28 cellular contexts compared by ENCODE assay signal in the genomic region with DNA sequence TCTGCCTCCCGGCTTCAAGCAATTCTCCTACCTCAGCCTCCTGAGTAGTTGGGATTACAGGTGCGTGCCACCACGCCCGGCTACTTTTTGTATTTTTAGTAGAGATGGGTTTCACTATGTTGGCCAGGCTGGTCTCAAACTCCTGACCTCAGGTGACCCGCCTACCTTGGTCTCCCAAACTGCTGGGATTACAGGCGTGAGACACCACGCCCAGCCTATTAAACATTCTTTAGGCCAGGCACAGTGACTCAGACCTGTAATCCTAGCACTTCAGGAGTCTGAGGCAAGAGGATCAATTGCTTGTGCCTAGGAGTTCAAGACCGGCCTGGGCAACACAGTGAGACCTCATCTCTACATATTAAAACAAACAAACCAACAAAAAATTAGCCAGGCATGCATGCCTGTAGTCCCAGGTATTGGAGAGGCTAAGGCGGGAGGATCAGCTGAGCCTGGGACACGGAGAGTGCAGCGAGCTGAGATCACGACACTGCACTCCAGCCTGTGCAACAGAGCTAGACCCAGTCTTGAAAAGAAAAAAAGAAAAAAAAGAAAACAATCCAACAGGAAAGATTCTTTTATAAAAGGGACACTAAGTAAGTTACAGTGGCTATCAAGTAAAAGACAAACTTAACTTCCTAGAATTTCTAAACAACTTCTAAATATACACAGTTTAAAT.
DNase-seq lines count a peak whose midpoint lies in the region; ATAC-seq, FAIRE-seq and TF ChIP-seq lines count a peak whose summit lies in the region.
"Had no signal": no experiment of that assay in that cellular context is flagged by ENCODE, and none has a peak within 500 bp of the region (broad histone marks: within the 10 kb centered on the region; RNA-seq: fewer than 3 reads in every experiment).

No MANE protein-coding gene starts in this region.

- no peaks in the 10 kb centered on the region for H3K23me2 ChIP-seq in H9 (ENCODE audit: insufficient read length, low read depth, low read length, poor library complexity, severe bottlenecking)

- no peak for TF ChIP-seq CTCF in H9 (conservative IDR thresholded peaks at IDR 0.05)
- TF ChIP-seq CTCF in neural crest cell (conservative IDR thresholded peaks at IDR 0.05) = no peak
- no peak for TF ChIP-seq CTCF in tibial nerve (IDR thresholded peaks at IDR 0.05)

- H2BK20ac ChIP-seq in H9 (ENCODE audit: low read depth, low read length, poor library complexity, severe bottlenecking) = no peak overlapping the region

- H4K91ac ChIP-seq in H9 (ENCODE audit: insufficient read length, low read depth, low read length) = no peak overlapping the region

- H4K20me1 ChIP-seq in H9 (ENCODE audit: control insufficient read depth, insufficient read depth, insufficient read length) = no peaks in the 10 kb centered on the region
- no peaks in the 10 kb centered on the region for H4K20me1 ChIP-seq in GM23248 (ENCODE audit: insufficient read depth)

- no peaks in the 10 kb centered on the region for H3K9me3 ChIP-seq in H9 (ENCODE audit: control insufficient read depth, low read depth, low read length)
- no peaks in the 10 kb centered on the region for H3K9me3 ChIP-seq in tibial nerve
- H3K9me3 ChIP-seq in GM23248 (ENCODE audit: low read depth) = no peaks in the 10 kb centered on the region
- H3K9me3 ChIP-seq: pancreas, right atrium auricular region, SJCRH30, spleen, upper lobe of right lung had no signal

- FAIRE-seq in HTR-8/SVneo (lab: Jason Lieb, UNC) = peak; percentile 44
- FAIRE-seq: GM18507, islet of Langerhans, pancreas, TTC549 had no signal

- no peaks in the 10 kb centered on the region for H3K79me1 ChIP-seq in H9 (ENCODE audit: insufficient read depth, low read depth, low read length, poor library complexity, severe bottlenecking)

- H3K9me2 ChIP-seq in GM23248 (ENCODE audit: insufficient read depth) = no peaks in the 10 kb centered on the region

- in situ Hi-C loops in GM23248 (cut with MboI) = no loop called here

- H3K9ac ChIP-seq in H9 (ENCODE audit: extremely low read depth, insufficient read length, low read length) (no peak overlapping the region), GM23248 (no peak overlapping the region)

- no peaks in the 10 kb centered on the region for H3K4me1 Mint-ChIP-seq in H9
- peaks cover 0 to 3% of the 10 kb centered on the region in 2 donors for H3K4me1 Mint-ChIP-seq in effector memory CD8-positive, alpha-beta T cell (ENCODE audit: low read depth in 2 of 2)
- H3K4me1 Mint-ChIP-seq in neural crest cell = no peaks in the 10 kb centered on the region
- H3K4me1 Mint-ChIP-seq: activated naive CD8-positive, alpha-beta T cell treated with anti-CD3 and anti-CD28 coated beads, Interleukin-2, amount 50 U/mL, for 24 hours; nephron had no signal

- H2AK5ac ChIP-seq in H9 (ENCODE audit: insufficient read length, low read length) = no peak overlapping the region

- 0 out of 2 replicates have a peak, but pooled peaks cover 4% of the 10 kb centered on the region for H3F3A ChIP-seq in GM23248 (ENCODE audit: insufficient read depth)

- H3K79me2 ChIP-seq in H9 (ENCODE audit: insufficient read depth, low read length) = no peaks in the 10 kb centered on the region
- H3K79me2 ChIP-seq in GM23248 (ENCODE audit: insufficient read depth) = 0 out of 2 replicates have a peak, but pooled peaks cover 9% of the 10 kb centered on the region

- H3K23ac ChIP-seq in H9 (ENCODE audit: insufficient read length, low read depth, low read length) = no peak overlapping the region

- no peak overlapping the region for H3K14ac ChIP-seq in H9 (ENCODE audit: insufficient read depth, low read length)

- no peak for ATAC-seq in effector memory CD8-positive, alpha-beta T cell (replicated peaks)
- ATAC-seq: activated naive CD8-positive, alpha-beta T cell treated with anti-CD3 and anti-CD28 coated beads, Interleukin-2, amount 50 U/mL, for 24 hours; Panc1; pancreas; T-cell; upper lobe of right lung had no signal

- H3K4me1 ChIP-seq in H9 (ENCODE audit: insufficient read depth, low read length) = no peaks in the 10 kb centered on the region
- no peaks in the 10 kb centered on the region for H3K4me1 ChIP-seq in tibial nerve
- H3K4me1 ChIP-seq in GM23248 (ENCODE audit: insufficient read depth) = no peaks in the 10 kb centered on the region
- H3K4me1 ChIP-seq: pancreas, right atrium auricular region, SJCRH30, spleen, upper lobe of right lung had no signal

- peaks cover 0 to 92% (median 8%) of the 10 kb centered on the region in 3 donors for H3K36me3 ChIP-seq in tibial nerve
- peaks cover 66% of the 10 kb centered on the region for H3K36me3 ChIP-seq in GM23248 (ENCODE audit: low read depth)

- DNase-seq in H9 = no peak
- no peak for DNase-seq in HTR-8/SVneo (ENCODE audit: insufficient read length, low spot score)
- DNase-seq in effector memory CD8-positive, alpha-beta T cell = no peak
- DNase-seq in neural crest cell (ENCODE audit: low read depth, low spot score) = no peak
- DNase-seq in tibial nerve (ENCODE audit: low spot score in 2 of 2) = no peak
- no peak for DNase-seq in GM23248
- no peak for DNase-seq in anterior cingulate cortex (lab: John Stamatoyannopoulos, UW)
- DNase-seq: activated CD4-positive, alpha-beta memory T cell treated with anti-CD3 and anti-CD28 coated beads for 36 hours; activated effector memory CD4-positive, alpha-beta T cell treated with anti-CD3 and anti-CD28 coated beads, Interleukin-2, amount 50 U/mL, for 16 hours; activated naive CD8-positive, alpha-beta T cell treated with anti-CD3 and anti-CD28 coated beads, Interleukin-2, amount 50 U/mL, for 24 hours; cerebellar nuclear complex; glutamatergic neuron; NCI-H1092 treated with DMSO at 0.1 percent for 48 hours; NCI-H2029; NCI-H526 treated with DMSO at 0.1 percent for 48 hours; pancreas; SJCRH30; spleen; T-cell; upper lobe of right lung had no signal

- TF ChIP-seq POLR2A in tibial nerve (IDR thresholded peaks at IDR 0.05) = no peak

- peak overlapping the region in 2 of 3 experiments; percentile 39 to 54; a peak in 2 of 7 replicates for H3K27ac Mint-ChIP-seq in H9
- peak overlapping the region; percentile 16 to 24 for H3K27ac Mint-ChIP-seq in effector memory CD8-positive, alpha-beta T cell
- peak overlapping the region; percentile 62 for H3K27ac Mint-ChIP-seq in neural crest cell (ENCODE audit: unreplicated experiment)
- H3K27ac Mint-ChIP-seq: activated CD4-positive, alpha-beta memory T cell treated with anti-CD3 and anti-CD28 coated beads for 36 hours; activated naive CD8-positive, alpha-beta T cell treated with anti-CD3 and anti-CD28 coated beads, Interleukin-2, amount 50 U/mL, for 24 hours; nephron; T-cell had no signal

- no peak overlapping the region for H3K27ac ChIP-seq in H9 (ENCODE audit: insufficient read length, low read depth, low read length)
- H3K27ac ChIP-seq in tibial nerve = no peak overlapping the region
- H3K27ac ChIP-seq in GM23248 = no peak overlapping the region
- H3K27ac ChIP-seq: C4-2B, HL-60, pancreas, right atrium auricular region, SJCRH30, spleen, upper lobe of right lung had no signal

- no peak overlapping the region for H3K4me3 ChIP-seq in tibial nerve
- no peak overlapping the region for H3K4me3 ChIP-seq in GM23248
- H3K4me3 ChIP-seq: pancreas, right atrium auricular region, SJCRH30, spleen, upper lobe of right lung had no signal

- H3K27me3 ChIP-seq in H9 (ENCODE audit: insufficient read depth, low read length) (no peaks in the 10 kb centered on the region), tibial nerve (no peaks in the 10 kb centered on the region), GM23248 (replicated peaks; ENCODE audit: insufficient read depth) (no peaks in the 10 kb centered on the region)
- H3K27me3 ChIP-seq: pancreas, right atrium auricular region, SJCRH30, spleen, upper lobe of right lung had no signal

- no peak overlapping the region for H3K56ac ChIP-seq in H9 (ENCODE audit: insufficient read length, low read depth, low read length)

- H2AFZ ChIP-seq in H9 (ENCODE audit: low read length) (no peak overlapping the region), GM23248 (no peak overlapping the region)

- H2BK5ac ChIP-seq in H9 (ENCODE audit: insufficient read length, low read length) = no peak overlapping the region

- H3K27me3 Mint-ChIP-seq in H9 (ENCODE audit: low read depth) = no peaks in the 10 kb centered on the region
- no peaks in the 10 kb centered on the region for H3K27me3 Mint-ChIP-seq in effector memory CD8-positive, alpha-beta T cell
- H3K27me3 Mint-ChIP-seq in neural crest cell (ENCODE audit: low read depth) = no peaks in the 10 kb centered on the region
- H3K27me3 Mint-ChIP-seq: activated CD4-positive, alpha-beta memory T cell treated with anti-CD3 and anti-CD28 coated beads for 36 hours; activated naive CD8-positive, alpha-beta T cell treated with anti-CD3 and anti-CD28 coated beads, Interleukin-2, amount 50 U/mL, for 24 hours; T-cell had no signal

- H3K4me3 Mint-ChIP-seq in H9 (no peak overlapping the region), neural crest cell (no peak overlapping the region)
- H3K4me3 Mint-ChIP-seq in effector memory CD8-positive, alpha-beta T cell = no peak overlapping the region
- H3K4me3 Mint-ChIP-seq: activated CD4-positive, alpha-beta memory T cell treated with anti-CD3 and anti-CD28 coated beads for 36 hours; activated naive CD8-positive, alpha-beta T cell treated with anti-CD3 and anti-CD28 coated beads, Interleukin-2, amount 50 U/mL, for 24 hours; nephron; T-cell had no signal

- WGBS in H9 (ENCODE audit: extremely low coverage, insufficient read length, low lambda C conversion rate) = no CpG with 5 or more reads among the region's 12 CpGs
- 96 to 98% methylated on average over 12 of the region's 12 CpGs for WGBS in tibial nerve, 2 donors
- WGBS in GM23248 (ENCODE audit: low coverage in 1 of 2, low lambda C conversion rate in 2 of 2, missing lambda C conversion rate in 2 of 2), 2 experiments = 96 to 98% methylated on average over 11 to 12 of the region's 12 CpGs

- H2BK15ac ChIP-seq in H9 (ENCODE audit: low read depth, low read length) = no peak overlapping the region

- H3K9me3 Mint-ChIP-seq in H9 (no peaks in the 10 kb centered on the region), neural crest cell (no peaks in the 10 kb centered on the region)
- no peaks in the 10 kb centered on the region for H3K9me3 Mint-ChIP-seq in effector memory CD8-positive, alpha-beta T cell
- H3K9me3 Mint-ChIP-seq: activated CD4-positive, alpha-beta memory T cell treated with anti-CD3 and anti-CD28 coated beads for 36 hours; activated naive CD8-positive, alpha-beta T cell treated with anti-CD3 and anti-CD28 coated beads, Interleukin-2, amount 50 U/mL, for 24 hours; nephron; T-cell had no signal

- H3T11ph ChIP-seq in H9 (ENCODE audit: low read length) = no peak overlapping the region

- H3K36me3 Mint-ChIP-seq in H9 (ENCODE audit: insufficient read depth in 1 of 3, low read depth in 3 of 3) = peaks cover 29 to 66% (median 66%) of the 10 kb centered on the region in 3 experiments; a peak in 6 of 7 replicates
- peaks cover 81% of the 10 kb centered on the region for H3K36me3 Mint-ChIP-seq in effector memory CD8-positive, alpha-beta T cell (ENCODE audit: insufficient read depth)
- peaks cover 18% of the 10 kb centered on the region for H3K36me3 Mint-ChIP-seq in neural crest cell (ENCODE audit: low read depth)

- H3K4me2 ChIP-seq in H9 (ENCODE audit: insufficient read depth, insufficient read length, low read length) = no peak overlapping the region
- H3K4me2 ChIP-seq in GM23248 (ENCODE audit: unreplicated experiment) = no peak overlapping the region

- no peak overlapping the region for H4K5ac ChIP-seq in H9 (ENCODE audit: insufficient read length, low read depth, low read length)

- no peak overlapping the region for H2BK120ac ChIP-seq in H9 (ENCODE audit: low read depth, low read length, poor library complexity, severe bottlenecking)

- H2BK12ac ChIP-seq in H9 (ENCODE audit: insufficient read length, low read depth, low read length) = no peak overlapping the region

- no peak overlapping the region for H3K4ac ChIP-seq in H9 (ENCODE audit: low read depth, low read length)

- no peak overlapping the region for H4K8ac ChIP-seq in H9 (replicated peaks; ENCODE audit: insufficient read length, low read depth, low read length)

- TF ChIP-seq EP300 in tibial nerve (IDR thresholded peaks at IDR 0.05) = no peak

- no peak overlapping the region for H3K18ac ChIP-seq in H9 (ENCODE audit: insufficient read length, low read depth, low read length)
